Comparison of ENCODE assay signal across 1 cellular context in genomic region chr15:56272474-56272873, GRCh38.
A peak's percentile ranks its signal among the peaks of the same experiment; 100 is the strongest.
TF ChIP-seq lines count a peak whose summit lies in the region.

No MANE protein-coding gene starts in this region.

TF ChIP-seq in K562, 482 proteins besides CTCF, POLR2A, EP300 and RAD21 (continued from another document):
- no peak for TF ChIP-seq CHD7 (IDR thresholded peaks at IDR 0.05; ENCODE audit: low read depth, low read length)
- no peak for TF ChIP-seq DEAF1 (CRISPR knock-in tag; IDR thresholded peaks at IDR 0.05)
- no peak for TF ChIP-seq ATF4 (CRISPR knock-in tag; IDR thresholded peaks at IDR 0.05)
- TF ChIP-seq SIRT6 (IDR thresholded peaks at IDR 0.05; ENCODE audit: low read depth, low read length): no peak
- TF ChIP-seq MYBL2 (IDR thresholded peaks at IDR 0.05; ENCODE audit: low read depth): peak; percentile 20; the same call in 1 of the 2 replicates
- TF ChIP-seq MYBL2 (CRISPR knock-in tag; IDR thresholded peaks at IDR 0.05; ENCODE audit: borderline replicate concordance): no peak
- peak; percentile 44; the same call in 1 of the 2 replicates for TF ChIP-seq CHAMP1 (IDR thresholded peaks at IDR 0.05)
- peak; percentile 43; the same call in 1 of the 2 replicates for TF ChIP-seq MEF2A (IDR thresholded peaks at IDR 0.05; ENCODE audit: control insufficient read depth, low read depth, low read length)
- TF ChIP-seq MEF2D (tag; conservative IDR thresholded peaks at IDR 0.05; ENCODE audit: low read depth): peak; percentile 40; the same call in 1 of the 2 replicates
